ENCODE assay signal across 8 cellular contexts in genomic region chr17:73311428-73311780, GRCh38. TPM values are rescaled to one million over a fixed set of nuclear protein-coding genes. Genes with fewer than 3 reads are reported as not detected.
DNase-seq lines count a peak whose midpoint lies in the region; ATAC-seq and TF ChIP-seq lines count a peak whose summit lies in the region.

No MANE protein-coding gene starts in this region.

- TF ChIP-seq CTCF in AG04450 (IDR thresholded peaks at IDR 0.05; ENCODE audit: low read depth, low read length), result no peak
- TF ChIP-seq CTCF in kidney epithelial cell (IDR thresholded peaks at IDR 0.05; ENCODE audit: insufficient read depth, low read length, poor library complexity, severe bottlenecking), result no peak

- H3K9me3 ChIP-seq in AG04450 (ENCODE audit: control insufficient read depth, insufficient read depth, low read length), result no peaks in the 10 kb centered on the region; the same call in 1 of the 2 replicates

- peak; percentile 24 for ATAC-seq in GM18909 (IDR thresholded peaks at IDR 0.05; ENCODE audit: poor library complexity, unreplicated experiment)
- ATAC-seq in HG03159 (IDR thresholded peaks at IDR 0.05; ENCODE audit: unreplicated experiment), result peak; percentile 12

- CTCF ChIA-PET in AG04450 (lab: Charles Lee), result interaction anchor here (0.6 to 4.1 kb wide), 16 partner anchors 9 to 1008 kb away, joined by 3 to 29 read pairs (median 6); no protein-coding TSS in a partner anchor

- H3K4me3 ChIP-seq in AG04450 (ENCODE audit: low read depth, low read length) (peak overlapping the region; percentile 93), kidney epithelial cell (ENCODE audit: low read depth, low read length) (peak overlapping the region; percentile 89)

- H3K27ac ChIP-seq in AG04450 (ENCODE audit: low read depth, low read length) (peak overlapping the region; percentile 73), adipose tissue (ENCODE audit: low read depth, low read length) (peak overlapping the region; percentile 79), substantia nigra (ENCODE audit: low read depth, low read length, poor library complexity, severe bottlenecking) (peak overlapping the region; percentile 84)

- POLR2A ChIA-PET in AG04450 (lab: Yijun Ruan, JAX), result interaction anchor here (0.7 to 2.1 kb wide), 8 partner anchors 8 to 79 kb away, joined by 3 to 13 read pairs (median 6); a partner anchor contains a TSS

- no peaks in the 10 kb centered on the region for H3K27me3 ChIP-seq in AG04450 (ENCODE audit: control insufficient read depth, insufficient read depth, low read length)
- H3K27me3 ChIP-seq in kidney epithelial cell (ENCODE audit: control insufficient read depth, insufficient read depth, low read length), result no peaks in the 10 kb centered on the region

- H3K36me3 ChIP-seq in kidney epithelial cell (ENCODE audit: control insufficient read depth, insufficient read depth, low read length), result no peaks in the 10 kb centered on the region

- no peak for DNase-seq in AG04450 (ENCODE audit: low read depth, low spot score)
- DNase-seq in kidney epithelial cell (ENCODE audit: low read depth), result no peak
- DNase-seq in substantia nigra (lab: John Stamatoyannopoulos, UW), result peak in 10 of 49 donors; percentile 33 to 66 (median 54)
- no peak for DNase-seq in NCI-H2196 (lab: John Stamatoyannopoulos, UW; ENCODE audit: unreplicated experiment)
- DNase-seq in kidney tubule cell (ENCODE audit: low spot score), result no peak

- 0 to 1% (median 0%) methylated on average over 36 to 38 of the region's 38 CpGs for WGBS in adipose tissue, 3 donors

RNA-seq across cellular contexts. Expression of gene CDC42EP4, which starts 0.4 kb away (rescaled TPM):
- 21.9 and 23.1 TPM in 2 replicates for polyA plus RNA-seq in AG04450 (2011; rRNA removed)
- 28.2 and 36.2 TPM in 2 replicates for polyA minus RNA-seq in AG04450 (2011; rRNA and poly(A)+ RNA removed)
- polyA plus RNA-seq in adipose tissue, result 100 to 1,000 TPM in 2 of 3 donors, 10 to 100 TPM in 1; 52.6 to 302 (median 138) TPM
- total RNA-seq in kidney epithelial cell, result 41.9 and 43.3 TPM in 2 replicates

RNA-seq across cellular contexts. Expression of gene CPSF4L, which starts 49.7 kb away (rescaled TPM):
- polyA plus RNA-seq in AG04450 (2011; rRNA removed) (not detected in 2 replicates), adipose tissue (under 1 TPM in 1 of 3 donors, not detected in 2; 0.25 TPM)
- not detected in 2 replicates for polyA minus RNA-seq in AG04450 (2011; rRNA and poly(A)+ RNA removed)
- total RNA-seq in kidney epithelial cell, result not detected in 2 replicates
